ENCODE assay signal across 1 cellular context in the genomic region with DNA sequence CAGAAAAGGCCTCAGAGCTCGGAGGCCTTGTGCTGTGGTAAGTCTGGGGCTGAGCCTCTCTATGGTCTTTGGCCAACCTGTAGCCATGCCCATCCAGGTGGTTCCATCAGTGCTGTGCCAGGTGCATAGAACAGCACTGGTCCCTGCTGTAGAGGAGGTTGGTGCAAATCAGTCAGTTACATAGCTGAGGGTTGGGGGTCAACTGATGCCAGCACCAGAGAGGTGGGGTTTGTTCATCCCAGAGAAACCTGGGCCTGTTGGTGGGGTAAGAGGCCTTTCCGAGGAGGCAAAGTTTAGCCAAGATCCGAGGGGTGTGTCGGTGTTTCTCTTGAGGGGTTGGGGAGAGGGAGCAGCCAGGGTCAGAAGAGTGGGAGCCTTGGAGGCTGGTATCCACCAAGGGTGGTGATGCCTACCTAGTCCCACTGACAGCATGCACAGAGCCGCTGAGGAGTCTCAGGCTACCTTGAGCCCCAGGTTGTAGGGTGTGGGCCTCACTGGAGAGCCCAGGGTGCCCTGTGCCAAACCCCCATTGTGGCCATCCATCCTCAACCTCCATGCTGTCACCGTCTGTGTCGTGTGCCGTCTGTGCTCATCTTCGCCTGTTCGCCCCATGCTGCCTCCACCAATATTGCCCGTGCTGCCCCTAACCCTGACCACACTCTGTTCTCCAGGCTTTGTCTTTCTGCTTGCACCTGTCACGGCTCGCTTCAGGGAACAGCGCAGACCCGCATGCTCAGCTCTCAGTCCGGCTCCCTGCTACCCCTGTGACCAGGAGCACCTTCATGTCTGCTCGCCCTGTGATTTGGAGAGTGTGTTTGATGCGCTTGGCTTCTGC.
TF ChIP-seq lines count a peak whose summit lies in the region.

No MANE protein-coding gene starts in this region.

TF ChIP-seq in H1, 55 proteins besides CTCF, POLR2A, EP300 and RAD21:
- TF ChIP-seq BACH1 (IDR thresholded peaks at IDR 0.05; ENCODE audit: low read length) = no peak
